1 cellular context compared by ENCODE assay signal in genomic region chr18:9101730-9102390, GRCh38.
TF ChIP-seq lines count a peak whose summit lies in the region.

No MANE protein-coding gene starts in this region.

TF ChIP-seq in K562, 482 proteins besides CTCF, POLR2A, EP300 and RAD21 (continued from another document and continues in another):
- no peak for TF ChIP-seq ZNF407 (IDR thresholded peaks at IDR 0.05; ENCODE audit: low read depth)
- TF ChIP-seq ZBTB2 (IDR thresholded peaks at IDR 0.05) = no peak
- no peak for TF ChIP-seq NFXL1 (CRISPR knock-in tag; IDR thresholded peaks at IDR 0.05)
- peak; percentile 37; the same call in 1 of the 2 replicates for TF ChIP-seq NKRF (IDR thresholded peaks at IDR 0.05; ENCODE audit: borderline replicate concordance)
- TF ChIP-seq ZNF133 (CRISPR knock-in tag; IDR thresholded peaks at IDR 0.05) = no peak
- no peak for TF ChIP-seq ATF4 (CRISPR knock-in tag; IDR thresholded peaks at IDR 0.05)
- peak; percentile 3; the same call in 1 of the 2 replicates for TF ChIP-seq TEAD4 (IDR thresholded peaks at IDR 0.05; ENCODE audit: low read length)
- no peak for TF ChIP-seq TEAD4 (CRISPR knock-in tag; IDR thresholded peaks at IDR 0.05; ENCODE audit: borderline replicate concordance)
- no peak for TF ChIP-seq PYGO2 (tag; IDR thresholded peaks at IDR 0.05)
- TF ChIP-seq CBX3 (IDR thresholded peaks at IDR 0.05; ENCODE audit: borderline replicate concordance in 1 of 2, low read length in 2 of 2) = no peak
- no peak for TF ChIP-seq NFE2L1 (tag; IDR thresholded peaks at IDR 0.05; ENCODE audit: borderline replicate concordance, low read depth)
- TF ChIP-seq ZNF780A (CRISPR knock-in tag; IDR thresholded peaks at IDR 0.05) = no peak
- TF ChIP-seq ZNF316 (IDR thresholded peaks at IDR 0.05) = no peak
- no peak for TF ChIP-seq KLF6 (CRISPR knock-in tag; IDR thresholded peaks at IDR 0.05; ENCODE audit: borderline replicate concordance)
- no peak for TF ChIP-seq ZEB2 (IDR thresholded peaks at IDR 0.05)
- TF ChIP-seq CEBPG (CRISPR knock-in tag; IDR thresholded peaks at IDR 0.05) = no peak
- no peak for TF ChIP-seq CEBPG (tag; conservative IDR thresholded peaks at IDR 0.05 in 1 of 2, IDR thresholded peaks at IDR 0.05 in 1 of 2)
- no peak for TF ChIP-seq TCF7L2 (IDR thresholded peaks at IDR 0.05; ENCODE audit: low read depth, low read length)
- 0 out of 2 replicates have a peak, but pooled peaks have one; percentile 34 for TF ChIP-seq LARP7 (IDR thresholded peaks at IDR 0.05)
- no peak for TF ChIP-seq ZNF511 (CRISPR knock-in tag; IDR thresholded peaks at IDR 0.05)
- no peak for TF ChIP-seq HOMEZ (CRISPR knock-in tag; IDR thresholded peaks at IDR 0.05)
- TF ChIP-seq HCFC1 (IDR thresholded peaks at IDR 0.05; ENCODE audit: low read depth, low read length) = no peak
- TF ChIP-seq MYC (IDR thresholded peaks at IDR 0.05; ENCODE audit: low read depth, low read length) = no peak
- TF ChIP-seq MYC (CRISPR knock-in tag; IDR thresholded peaks at IDR 0.05; ENCODE audit: borderline replicate concordance, low read depth) = peak; percentile 27; the same call in 1 of the 2 replicates
- TF ChIP-seq SMAD2 (IDR thresholded peaks at IDR 0.05; ENCODE audit: low read depth, low read length) = no peak
- no peak for TF ChIP-seq TEAD2 (tag; IDR thresholded peaks at IDR 0.05)
- no peak for TF ChIP-seq PHF21A (IDR thresholded peaks at IDR 0.05; ENCODE audit: borderline replicate concordance, low read depth)
- TF ChIP-seq FOXK2 (conservative IDR thresholded peaks at IDR 0.05 in 1 of 2, IDR thresholded peaks at IDR 0.05 in 1 of 2; ENCODE audit: low read depth in 2 of 2) = peak; percentile 65 to 69
- no peak for TF ChIP-seq SIN3B (IDR thresholded peaks at IDR 0.05; ENCODE audit: low read depth)
- TF ChIP-seq ILK (tag; IDR thresholded peaks at IDR 0.05; ENCODE audit: borderline replicate concordance, low read depth) = no peak
- TF ChIP-seq DIDO1 (tag; IDR thresholded peaks at IDR 0.05; ENCODE audit: low read depth) = no peak
- no peak for TF ChIP-seq MBD1 (CRISPR knock-in tag; IDR thresholded peaks at IDR 0.05)
- peak; percentile 91 for TF ChIP-seq CREB1 (IDR thresholded peaks at IDR 0.05)
- TF ChIP-seq CREB1 (CRISPR knock-in tag; IDR thresholded peaks at IDR 0.05) = no peak; the same call in 1 of the 2 replicates
- TF ChIP-seq LCOR (CRISPR knock-in tag; IDR thresholded peaks at IDR 0.05) = no peak
- no peak for TF ChIP-seq KDM5B (IDR thresholded peaks at IDR 0.05; ENCODE audit: insufficient replicate concordance, low read depth, low read length)
- TF ChIP-seq ZNF197 (CRISPR knock-in tag; IDR thresholded peaks at IDR 0.05; ENCODE audit: low read depth) = no peak
- TF ChIP-seq HDAC3 (IDR thresholded peaks at IDR 0.05; ENCODE audit: borderline replicate concordance, partially characterized antibody) = no peak
- no peak for TF ChIP-seq FOXJ2 (tag; IDR thresholded peaks at IDR 0.05)
- peak; percentile 38; the same call in 1 of the 2 replicates for TF ChIP-seq SMARCA4 (IDR thresholded peaks at IDR 0.05)
- TF ChIP-seq PHF20 (IDR thresholded peaks at IDR 0.05; ENCODE audit: partially characterized antibody) = peak; percentile 31
- TF ChIP-seq SLC30A9 (CRISPR knock-in tag; IDR thresholded peaks at IDR 0.05) = no peak
- TF ChIP-seq ZFP91 (CRISPR knock-in tag; IDR thresholded peaks at IDR 0.05) = no peak
- 0 out of 2 replicates have a peak, but pooled peaks have one; percentile 38 for TF ChIP-seq PKNOX1 (IDR thresholded peaks at IDR 0.05)
- TF ChIP-seq ESRRA (IDR thresholded peaks at IDR 0.05; ENCODE audit: borderline replicate concordance, low read depth) = no peak
- 0 out of 2 replicates have a peak, but pooled peaks have one; percentile 31 for TF ChIP-seq MTA1 (IDR thresholded peaks at IDR 0.05; ENCODE audit: borderline replicate concordance)
- TF ChIP-seq LEF1 (IDR thresholded peaks at IDR 0.05) = no peak
- TF ChIP-seq CHD1 (IDR thresholded peaks at IDR 0.05; ENCODE audit: low read length) = peak; percentile 56
- TF ChIP-seq IFI16 (CRISPR knock-in tag; IDR thresholded peaks at IDR 0.05) = no peak
- no peak for TF ChIP-seq SIX5 (IDR thresholded peaks at IDR 0.05; ENCODE audit: borderline replicate concordance in 1 of 2, insufficient read depth in 1 of 2, low read depth in 1 of 2, low read length in 2 of 2)
- no peak for TF ChIP-seq RBM22 (IDR thresholded peaks at IDR 0.05; ENCODE audit: low read depth, low read length, poor library complexity, severe bottlenecking)
